ENCODE assay signal across 8 cellular contexts in genomic region chr3:150411106-150411460, GRCh38. TPM values are rescaled to one million over a fixed set of nuclear protein-coding genes. Genes with fewer than 3 reads are reported as not detected.
DNase-seq lines count a peak whose midpoint lies in the region; ATAC-seq and TF ChIP-seq lines count a peak whose summit lies in the region.

No MANE protein-coding gene starts in this region.

- H3K4me1 Mint-ChIP-seq in activated T-cell treated with anti-CD3 and anti-CD28 coated beads, Interleukin-2, amount 50 U/mL, for 72 hours (ENCODE audit: low read depth), result peaks cover 70% of the 10 kb centered on the region
- H3K4me1 Mint-ChIP-seq in type B pancreatic cell (ENCODE audit: unreplicated experiment), result peaks cover 42% of the 10 kb centered on the region

- no peak for DNase-seq in activated T-cell treated with anti-CD3 and anti-CD28 coated beads, Interleukin-2, amount 50 U/mL, for 72 hours
- no peak for DNase-seq in activated T-cell treated with anti-CD3 and anti-CD28 coated beads, Interleukin-2, amount 50 U/mL, for 48 hours
- DNase-seq in adrenal gland (no peak), right lobe of liver (no peak), type B pancreatic cell (ENCODE audit: extremely low spot score, unreplicated experiment) (no peak), hepatic stellate cell (ENCODE audit: low spot score) (no peak), NCI-H2029 treated with DMSO at 0.1 percent for 48 hours (lab: John Stamatoyannopoulos, UW) (no peak)

- H3K36me3 Mint-ChIP-seq in activated T-cell treated with anti-CD3 and anti-CD28 coated beads, Interleukin-2, amount 50 U/mL, for 72 hours (ENCODE audit: insufficient read depth in 2 of 2), result peaks cover 9 to 20% of the 10 kb centered on the region in 2 donors
- H3K36me3 Mint-ChIP-seq in type B pancreatic cell, result peaks cover 40% of the 10 kb centered on the region

- H3K4me3 ChIP-seq in adrenal gland, result peak overlapping the region; percentile 27 to 84 (median 64)
- H3K4me3 ChIP-seq in right lobe of liver, result peak overlapping the region; percentile 79 to 86 (median 83)

- TF ChIP-seq POLR2A in adrenal gland (IDR thresholded peaks at IDR 0.05) (no peak), right lobe of liver (IDR thresholded peaks at IDR 0.05) (no peak)

- H3K4me3 Mint-ChIP-seq in activated T-cell treated with anti-CD3 and anti-CD28 coated beads, Interleukin-2, amount 50 U/mL, for 72 hours, result peak overlapping the region; percentile 75 to 87
- peak overlapping the region; percentile 98 for H3K4me3 Mint-ChIP-seq in type B pancreatic cell

- H3K4me1 ChIP-seq in adrenal gland (replicated peaks in 1 of 2) (peaks cover 32 to 57% of the 10 kb centered on the region in 2 donors), right lobe of liver (peaks cover 0 to 25% (median 12%) of the 10 kb centered on the region in 4 donors)

- H3K9me3 Mint-ChIP-seq in activated T-cell treated with anti-CD3 and anti-CD28 coated beads, Interleukin-2, amount 50 U/mL, for 72 hours, result no peaks in the 10 kb centered on the region
- H3K9me3 Mint-ChIP-seq in type B pancreatic cell, result no peaks in the 10 kb centered on the region

- H3K27ac Mint-ChIP-seq in activated T-cell treated with anti-CD3 and anti-CD28 coated beads, Interleukin-2, amount 50 U/mL, for 72 hours, result peak overlapping the region; percentile 86
- H3K27ac Mint-ChIP-seq in type B pancreatic cell, result peak overlapping the region; percentile 93

- WGBS in adrenal gland, 4 donors, result 2 to 5% (median 4%) methylated on average over 4 to 5 of the region's 5 CpGs
- 0% methylated on average over 3 of the region's 5 CpGs for WGBS in right lobe of liver (ENCODE audit: insufficient coverage, low coverage, low lambda C conversion rate, missing lambda C conversion rate)

- intact Hi-C loops in adrenal gland (cut with DNase I), result loop anchor here in 1 of 2 donors (10.0 kb wide), 1 partner anchor 84 kb away; no protein-coding TSS in a partner anchor
- intact Hi-C loops in right lobe of liver (cut with DNase I), result loop anchor here in 1 of 2 donors (5.0 kb wide), 1 partner anchor 86 kb away; no protein-coding TSS in a partner anchor

- H3K27ac ChIP-seq in adrenal gland, result peak overlapping the region in 2 of 5 donors; percentile 99
- H3K27ac ChIP-seq in right lobe of liver, result peak overlapping the region; percentile 99 to 100 (median 99)

- no peaks in the 10 kb centered on the region for H3K9me3 ChIP-seq in adrenal gland (replicated peaks in 1 of 3)
- H3K9me3 ChIP-seq in right lobe of liver, result no peaks in the 10 kb centered on the region

- no peaks in the 10 kb centered on the region for H3K36me3 ChIP-seq in adrenal gland (replicated peaks in 1 of 2)
- no peaks in the 10 kb centered on the region for H3K36me3 ChIP-seq in right lobe of liver

- TF ChIP-seq CTCF in adrenal gland (IDR thresholded peaks at IDR 0.05) (no peak), right lobe of liver (IDR thresholded peaks at IDR 0.05) (no peak), type B pancreatic cell (conservative IDR thresholded peaks at IDR 0.05) (no peak)

- H3K27me3 Mint-ChIP-seq in activated T-cell treated with anti-CD3 and anti-CD28 coated beads, Interleukin-2, amount 50 U/mL, for 72 hours (ENCODE audit: low read depth), result no peaks in the 10 kb centered on the region
- H3K27me3 Mint-ChIP-seq in type B pancreatic cell, result no peaks in the 10 kb centered on the region

- ATAC-seq in activated T-cell treated with anti-CD3 and anti-CD28 coated beads, Interleukin-2, amount 50 U/mL, for 72 hours (replicated peaks in 1 of 2), result no peak
- ATAC-seq in right lobe of liver (no peak), HG02884 (IDR thresholded peaks at IDR 0.05; ENCODE audit: unreplicated experiment) (no peak)

- H3K27me3 ChIP-seq in adrenal gland, result no peaks in the 10 kb centered on the region
- no peaks in the 10 kb centered on the region for H3K27me3 ChIP-seq in right lobe of liver

RNA-seq across cellular contexts. Expression of gene TSC22D2, which starts 3.0 kb away (rescaled TPM):
- 10 to 100 TPM; 20.2 to 20.9 TPM for total RNA-seq in activated T-cell treated with anti-CD3 and anti-CD28 coated beads, Interleukin-2, amount 50 U/mL, for 72 hours
- total RNA-seq in adrenal gland (10 to 100 TPM in 7 of 8 donors, 1 to 10 TPM in 1; 8.3 to 22.6 (median 19.1) TPM), right lobe of liver (10 to 100 TPM; 10.3 to 30.4 (median 13.2) TPM), type B pancreatic cell (ENCODE audit: low replicate concordance) (64.4 and 106 TPM in 2 replicates)
- 10 to 100 TPM; 11.9 to 16.7 (median 15.8) TPM for polyA plus RNA-seq in adrenal gland
